In the genomic region with DNA sequence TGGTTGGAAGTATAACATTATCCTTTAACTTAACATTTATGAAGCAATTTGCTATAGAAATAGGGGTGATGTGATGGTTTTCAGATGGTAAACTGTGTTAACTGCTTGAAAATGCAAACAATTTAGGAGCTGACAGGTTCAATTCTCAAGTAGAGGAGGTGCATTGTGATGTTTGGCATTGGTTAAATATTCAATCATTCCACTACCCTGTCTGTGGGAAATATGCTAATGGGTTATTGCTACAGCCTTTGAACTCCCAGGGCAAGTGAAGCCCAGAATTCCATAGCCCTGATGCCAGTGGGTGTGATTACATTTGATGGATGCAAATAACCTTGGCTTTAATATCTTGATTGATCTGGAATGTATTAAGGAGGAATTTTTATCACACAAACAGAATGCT, we compare ENCODE assay signal across 10 cellular contexts.
A peak's percentile ranks its signal among the peaks of the same experiment; 100 is the strongest.
DNase-seq lines count a peak whose midpoint lies in the region; ATAC-seq and TF ChIP-seq lines count a peak whose summit lies in the region.
"Had no signal": no experiment of that assay in that cellular context is flagged by ENCODE, and none has a peak within 500 bp of the region (broad histone marks: within the 10 kb centered on the region; RNA-seq: fewer than 3 reads in every experiment).

No MANE protein-coding gene starts in this region.

- H3K9me3 ChIP-seq in suprapubic skin, result no peaks in the 10 kb centered on the region
- H3K9me3 ChIP-seq: MG63 had no signal

- peak overlapping the region; percentile 83 for H3K27ac ChIP-seq in 22Rv1
- no peak overlapping the region for H3K27ac ChIP-seq in mesendoderm (ENCODE audit: low read depth, low read length)
- H3K27ac ChIP-seq in suprapubic skin, result no peak overlapping the region

- no peaks in the 10 kb centered on the region for H3K4me1 ChIP-seq in mesendoderm (ENCODE audit: control insufficient read depth, low read depth, low read length)
- H3K4me1 ChIP-seq in suprapubic skin, result peaks cover 22% of the 10 kb centered on the region

- H3K56ac ChIP-seq in mesendoderm (ENCODE audit: low read length), result no peak overlapping the region

- no peak overlapping the region for H4K8ac ChIP-seq in mesendoderm (ENCODE audit: low read depth, low read length)

- TF ChIP-seq POLR2A in suprapubic skin (IDR thresholded peaks at IDR 0.05), result no peak

- H3K27me3 ChIP-seq in mesendoderm (ENCODE audit: insufficient read depth, low read length, poor library complexity) (no peaks in the 10 kb centered on the region), suprapubic skin (no peaks in the 10 kb centered on the region)
- H3K27me3 ChIP-seq: MG63 had no signal

- H3K4ac ChIP-seq in mesendoderm (ENCODE audit: low read depth, low read length), result no peak overlapping the region

- TF ChIP-seq CTCF in 22Rv1 (IDR thresholded peaks at IDR 0.05) (no peak), epithelial cell of esophagus (IDR thresholded peaks at IDR 0.05; ENCODE audit: insufficient read depth, low read depth, low read length, missing control alignments) (no peak), suprapubic skin (IDR thresholded peaks at IDR 0.05) (no peak)

- no peak overlapping the region for H3K18ac ChIP-seq in mesendoderm (ENCODE audit: low read length)

- no peak overlapping the region for H3K23ac ChIP-seq in mesendoderm (ENCODE audit: low read length)

- H2AK5ac ChIP-seq in mesendoderm (ENCODE audit: low read length), result no peak overlapping the region

- H3K36me3 ChIP-seq in mesendoderm (ENCODE audit: control insufficient read depth, insufficient read depth, low read length) (no peaks in the 10 kb centered on the region), suprapubic skin (no peaks in the 10 kb centered on the region)
- H3K36me3 ChIP-seq: MG63 had no signal

- H3K4me3 ChIP-seq in epithelial cell of esophagus (ENCODE audit: low read length) (no peak overlapping the region), mesendoderm (ENCODE audit: low read length) (no peak overlapping the region), suprapubic skin (no peak overlapping the region)

- no peak for TF ChIP-seq EP300 in suprapubic skin (IDR thresholded peaks at IDR 0.05)

- H3K79me2 ChIP-seq in mesendoderm (ENCODE audit: control insufficient read depth, insufficient read depth, low read length), result no peaks in the 10 kb centered on the region

- no peak overlapping the region for H2BK5ac ChIP-seq in mesendoderm (ENCODE audit: low read length)

- H3K4me2 ChIP-seq in mesendoderm (ENCODE audit: low read length), result no peak overlapping the region

- H2BK120ac ChIP-seq in mesendoderm (ENCODE audit: low read depth, low read length), result no peak overlapping the region

- no peak overlapping the region for H2BK15ac ChIP-seq in mesendoderm (replicated peaks; ENCODE audit: low read depth)

- no peak overlapping the region for H4K5ac ChIP-seq in mesendoderm (ENCODE audit: low read length)

- DNase-seq in NCI-H226, result peak; percentile 71
- DNase-seq in epithelial cell of esophagus (ENCODE audit: low read depth), result peak; percentile 17
- peak; percentile 64 for DNase-seq in mesendoderm
- no peak for DNase-seq in NCI-H187 (lab: John Stamatoyannopoulos, UW)
- DNase-seq in suprapubic skin (ENCODE audit: low spot score in 2 of 2), result no peak
- DNase-seq in NCI-H2107 (lab: John Stamatoyannopoulos, UW), result no peak
- DNase-seq: GDM1 had no signal

- no peak for ATAC-seq in HG03045 (IDR thresholded peaks at IDR 0.05; ENCODE audit: unreplicated experiment)

- H3K79me1 ChIP-seq in mesendoderm (ENCODE audit: low read length), result no peaks in the 10 kb centered on the region

- H3K9ac ChIP-seq in mesendoderm (ENCODE audit: low read length), result no peak overlapping the region

Comparison
In these comparisons a context has a peak if more than half of its experiments do, and no peak if none do; other contexts are left out.
1. DNase-seq: peak in NCI-H226 (single experiment), epithelial cell of esophagus (single experiment) and mesendoderm (single experiment); none in NCI-H187 (0 of 2), suprapubic skin (0 of 2) and NCI-H2107 (single experiment).